ENCODE assay signal across 28 cellular contexts in genomic region chr15:41780727-41781126, GRCh38. TPM values are rescaled to one million over a fixed set of nuclear protein-coding genes. Genes with fewer than 3 reads are reported as not detected.
DNase-seq lines count a peak whose midpoint lies in the region; ATAC-seq lines count a peak whose summit lies in the region.
"Had no signal": no experiment of that assay in that cellular context is flagged by ENCODE, and none has a peak within 500 bp of the region (broad histone marks: within the 10 kb centered on the region; RNA-seq: fewer than 3 reads in every experiment).

No MANE protein-coding gene starts in this region.

- ATAC-seq in stimulated activated naive B cell treated with anti-CD40 and anti-IgM and Interleukin-4, amounts not matched to agents 10 μg/mL and 1 μg/mL and 100 μg/mL, for 72 hours (replicated peaks) = no peak
- ATAC-seq in left ventricle myocardium superior = no peak
- ATAC-seq: gastrocnemius medialis, PC-3, psoas muscle, T-helper 17 cell had no signal

- H3K9ac ChIP-seq in adipocyte (ENCODE audit: low read length) (no peak overlapping the region), iPS-20b (ENCODE audit: low read depth, low read length) (0 out of 2 replicates have a peak overlapping the region, but pooled peaks have one; percentile 4)

- H3K36me3 ChIP-seq in adipocyte (ENCODE audit: control insufficient read depth, insufficient read depth, low read length, severe bottlenecking) (no peaks in the 10 kb centered on the region), iPS-20b (ENCODE audit: insufficient read depth, low read depth, low read length) (no peaks in the 10 kb centered on the region)
- H3K36me3 ChIP-seq: adrenal gland, breast epithelium, gastrocnemius medialis, vagina, WERI-Rb-1 had no signal

- H3K9me3 ChIP-seq in adipocyte (ENCODE audit: control insufficient read depth, low read length) (no peaks in the 10 kb centered on the region), iPS-20b (ENCODE audit: insufficient read depth, low read depth, low read length) (no peaks in the 10 kb centered on the region)
- H3K9me3 ChIP-seq: adrenal gland, breast epithelium, gastrocnemius medialis, psoas muscle, vagina had no signal

- H3K27me3 Mint-ChIP-seq in T-helper 2 cell treated with Interferon-gamma antibody and Interleukin-4, amounts not matched to agents 5 μg/mL and 100 μg/mL, for 36 hours (ENCODE audit: low read depth) = no peaks in the 10 kb centered on the region
- no peaks in the 10 kb centered on the region for H3K27me3 Mint-ChIP-seq in stimulated activated naive B cell treated with anti-CD40 and anti-IgM and Interleukin-4, amounts not matched to agents 10 μg/mL and 1 μg/mL and 100 μg/mL, for 72 hours
- H3K27me3 Mint-ChIP-seq: dendritic cell treated with granulocyte-macrophage colony-stimulating factor and Interleukin-4, amounts not matched to agents 40 ng/mL and 50 ng/mL, for 4 days; T-helper 17 cell had no signal

- H3K27ac ChIP-seq in iPS-20b (ENCODE audit: low read length) (no peak overlapping the region), substantia nigra (ENCODE audit: low read depth, low read length, poor library complexity, severe bottlenecking) (peak overlapping the region; percentile 28)
- H3K27ac ChIP-seq: WERI-Rb-1 had no signal

- H3K9me3 Mint-ChIP-seq in T-helper 2 cell treated with Interferon-gamma antibody and Interleukin-4, amounts not matched to agents 5 μg/mL and 100 μg/mL, for 36 hours = no peaks in the 10 kb centered on the region
- H3K9me3 Mint-ChIP-seq in stimulated activated naive B cell treated with anti-CD40 and anti-IgM and Interleukin-4, amounts not matched to agents 10 μg/mL and 1 μg/mL and 100 μg/mL, for 72 hours = no peaks in the 10 kb centered on the region
- H3K9me3 Mint-ChIP-seq: dendritic cell treated with granulocyte-macrophage colony-stimulating factor and Interleukin-4, amounts not matched to agents 40 ng/mL and 50 ng/mL, for 4 days; mesothelial cell of epicardium had no signal

- H3K27me3 ChIP-seq in adipocyte (replicated peaks; ENCODE audit: control insufficient read depth, insufficient read depth, low read length) (no peaks in the 10 kb centered on the region), iPS-20b (ENCODE audit: insufficient read depth, low read length) (no peaks in the 10 kb centered on the region)
- H3K27me3 ChIP-seq: adrenal gland, breast epithelium, gastrocnemius medialis, vagina had no signal

- H3K4me3 Mint-ChIP-seq in T-helper 2 cell treated with Interferon-gamma antibody and Interleukin-4, amounts not matched to agents 5 μg/mL and 100 μg/mL, for 36 hours = no peak overlapping the region
- no peak overlapping the region for H3K4me3 Mint-ChIP-seq in stimulated activated naive B cell treated with anti-CD40 and anti-IgM and Interleukin-4, amounts not matched to agents 10 μg/mL and 1 μg/mL and 100 μg/mL, for 72 hours
- H3K4me3 Mint-ChIP-seq: dendritic cell treated with granulocyte-macrophage colony-stimulating factor and Interleukin-4, amounts not matched to agents 40 ng/mL and 50 ng/mL, for 4 days; mesothelial cell of epicardium; T-helper 17 cell had no signal

- DNase-seq in T-helper 2 cell treated with Interferon-gamma antibody and Interleukin-4, amounts not matched to agents 5 μg/mL and 100 μg/mL, for 36 hours (ENCODE audit: low spot score) = no peak
- no peak for DNase-seq in T-helper 2 cell
- DNase-seq in adipocyte (ENCODE audit: low read depth) = peak; percentile 22
- DNase-seq in substantia nigra (lab: John Stamatoyannopoulos, UW) = no peak
- DNase-seq in stimulated activated naive B cell treated with anti-CD40 and anti-IgM and Interleukin-4, amounts not matched to agents 10 μg/mL and 1 μg/mL and 100 μg/mL, for 72 hours = no peak
- no peak for DNase-seq in NCI-H446 (lab: John Stamatoyannopoulos, UW)
- DNase-seq in left ventricle myocardium superior = no peak
- DNase-seq: 8988T; activated CD4-positive, alpha-beta T cell treated with anti-CD3 and anti-CD28 coated beads, Interleukin-2, amount 50 U/mL, for 48 hours; activated gamma-delta T cell treated with Interleukin-2 at 50 U/mL for 16 hours; adrenal gland; AML-193; COR-L47; DMS79 treated with DMSO at 0.1 percent for 48 hours; gastrocnemius medialis; NCI-H1417 treated with DMSO at 0.1 percent for 48 hours; NCI-H2171 treated with DMSO at 0.1 percent for 48 hours; PC-3; psoas muscle; SIG-M5; stimulated activated CD4-positive, alpha-beta T cell treated with anti-CD3 and anti-CD28 coated beads, Interleukin-12 subunit alpha, Interleukin-12 subunit beta, amount 100 ng/mL, for 4 hours; T-helper 17 cell; WERI-Rb-1 had no signal

- H3K27ac Mint-ChIP-seq in T-helper 2 cell treated with Interferon-gamma antibody and Interleukin-4, amounts not matched to agents 5 μg/mL and 100 μg/mL, for 36 hours = peak overlapping the region; percentile 13
- H3K27ac Mint-ChIP-seq in stimulated activated naive B cell treated with anti-CD40 and anti-IgM and Interleukin-4, amounts not matched to agents 10 μg/mL and 1 μg/mL and 100 μg/mL, for 72 hours = no peak overlapping the region
- H3K27ac Mint-ChIP-seq: mesothelial cell of epicardium had no signal

- H3K4me3 ChIP-seq in adipocyte (ENCODE audit: low read length) = no peak overlapping the region
- no peak overlapping the region for H3K4me3 ChIP-seq in iPS-20b (ENCODE audit: low read length)
- H3K4me3 ChIP-seq: adrenal gland, breast epithelium, gastrocnemius medialis, psoas muscle, vagina had no signal

- H3K36me3 Mint-ChIP-seq in T-helper 2 cell treated with Interferon-gamma antibody and Interleukin-4, amounts not matched to agents 5 μg/mL and 100 μg/mL, for 36 hours (ENCODE audit: low read depth) = peaks cover 18% of the 10 kb centered on the region
- H3K36me3 Mint-ChIP-seq in stimulated activated naive B cell treated with anti-CD40 and anti-IgM and Interleukin-4, amounts not matched to agents 10 μg/mL and 1 μg/mL and 100 μg/mL, for 72 hours = peaks cover 8 to 28% of the 10 kb centered on the region in 2 donors
- H3K36me3 Mint-ChIP-seq: mesothelial cell of epicardium had no signal

- H3K4me1 Mint-ChIP-seq in T-helper 2 cell treated with Interferon-gamma antibody and Interleukin-4, amounts not matched to agents 5 μg/mL and 100 μg/mL, for 36 hours (ENCODE audit: low read depth) = peaks cover 44% of the 10 kb centered on the region
- H3K4me1 Mint-ChIP-seq in stimulated activated naive B cell treated with anti-CD40 and anti-IgM and Interleukin-4, amounts not matched to agents 10 μg/mL and 1 μg/mL and 100 μg/mL, for 72 hours = peaks cover 41 to 78% of the 10 kb centered on the region in 2 donors

- H3K4me1 ChIP-seq in adipocyte (ENCODE audit: control insufficient read depth, insufficient read depth, low read length) (peaks cover 50% of the 10 kb centered on the region), iPS-20b (ENCODE audit: insufficient read depth, low read length) (peaks cover 32% of the 10 kb centered on the region; the same call in 1 of the 2 replicates)

- intact Hi-C loops in left ventricle myocardium superior (cut with micrococcal nuclease) = no loop called here

RNA-seq across cellular contexts. Expression of gene MAPKBP1, which starts 6.4 kb away (rescaled TPM):
- total RNA-seq in left ventricle myocardium superior = 17.0 TPM

RNA-seq across cellular contexts. Expression of gene JMJD7, which starts 47.2 kb away (rescaled TPM):
- 16.7 TPM for total RNA-seq in left ventricle myocardium superior

RNA-seq across cellular contexts. Expression of gene PLA2G4B, which starts 57.9 kb away (rescaled TPM):
- total RNA-seq in left ventricle myocardium superior = 5.7 TPM
